In the genomic region with DNA sequence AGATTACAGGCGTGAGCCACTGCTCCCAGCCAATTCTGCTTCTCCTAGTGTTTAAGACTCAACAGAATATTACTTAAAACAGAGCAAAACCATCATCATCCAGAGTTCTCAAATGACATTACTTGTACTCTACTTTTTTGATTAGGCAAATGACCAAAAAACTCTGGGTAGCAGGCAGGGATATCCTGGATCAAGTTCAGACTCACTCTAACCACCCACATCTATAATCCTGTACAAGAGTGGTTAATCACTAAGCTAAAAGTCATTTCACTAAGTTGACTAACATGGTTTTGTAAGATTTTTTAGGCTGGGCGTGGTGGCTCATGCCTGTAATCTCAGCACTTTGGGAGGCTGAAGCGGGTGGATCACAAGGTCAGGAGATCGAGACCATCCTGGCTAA, we compare ENCODE assay signal across 19 cellular contexts. TPM values are rescaled to one million over a fixed set of nuclear protein-coding genes. Genes with fewer than 3 reads are reported as not detected.
"Had no signal": no experiment of that assay in that cellular context is flagged by ENCODE, and none has a peak within 500 bp of the region (broad histone marks: within the 10 kb centered on the region; RNA-seq: fewer than 3 reads in every experiment).

No MANE protein-coding gene starts in this region.

- H3K27ac Mint-ChIP-seq: activated T-cell treated with anti-CD3 and anti-CD28 coated beads, Interleukin-2, amount 50 U/mL, for 72 hours; T-helper 1 cell treated with Interleukin-12 subunit alpha and Interleukin-12 subunit beta and Interleukin-4 antibody, amounts not matched to agents 30 μg/mL and 1 μg/mL, for 36 hours had no signal

- DNase-seq: activated CD4-positive, alpha-beta T cell treated with anti-CD3 and anti-CD28 coated beads, Interleukin-2, amount 50 U/mL, for 4 hours; activated CD4-positive, CD25-positive, alpha-beta regulatory T cell treated with anti-CD3 and anti-CD28 coated beads, Interleukin-2, amount 50 U/mL, for 72 hours; activated effector memory CD4-positive, alpha-beta T cell treated with anti-CD3 and anti-CD28 coated beads, Interleukin-2, amount 50 U/mL, for 16 hours; activated naive CD4-positive, alpha-beta T cell treated with anti-CD3 and anti-CD28 coated beads, Interleukin-2, amount 50 U/mL, for 16 hours; activated T-cell treated with anti-CD3 and anti-CD28 coated beads, Interleukin-2, amount 50 U/mL, for 72 hours; effector CD4-positive, alpha-beta T cell; hippocampal formation; left ventricle myocardium inferior; occipital lobe; posterior cingulate gyrus; retina; stimulated activated naive CD8-positive, alpha-beta T cell treated with anti-CD3 and anti-CD28 coated beads, Interleukin-15, Interleukin-2, amounts not matched to agents 100 U/mL and 50 U/mL, for 24 hours had no signal

- H3K4me3 Mint-ChIP-seq: activated T-cell treated with anti-CD3 and anti-CD28 coated beads, Interleukin-2, amount 50 U/mL, for 72 hours; T-helper 1 cell treated with Interleukin-12 subunit alpha and Interleukin-12 subunit beta and Interleukin-4 antibody, amounts not matched to agents 30 μg/mL and 1 μg/mL, for 36 hours had no signal

- ATAC-seq: activated T-cell treated with anti-CD3 and anti-CD28 coated beads, Interleukin-2, amount 50 U/mL, for 72 hours; esophagus mucosa; foreskin keratinocyte; stimulated activated naive CD8-positive, alpha-beta T cell treated with anti-CD3 and anti-CD28 coated beads, Interleukin-15, Interleukin-2, amounts not matched to agents 100 U/mL and 50 U/mL, for 24 hours had no signal

- H3K9me3 Mint-ChIP-seq: activated T-cell treated with anti-CD3 and anti-CD28 coated beads, Interleukin-2, amount 50 U/mL, for 72 hours; T-helper 1 cell treated with Interleukin-12 subunit alpha and Interleukin-12 subunit beta and Interleukin-4 antibody, amounts not matched to agents 30 μg/mL and 1 μg/mL, for 36 hours had no signal

RNA-seq across cellular contexts. Expression of a gene that starts 20.2 kb away (rescaled TPM):
- total RNA-seq: activated CD8-positive, alpha-beta memory T cell treated with anti-CD3 and anti-CD28 coated beads for 36 hours; activated T-cell treated with anti-CD3 and anti-CD28 coated beads, Interleukin-2, amount 50 U/mL, for 72 hours; cerebellum; esophagus mucosa; foreskin keratinocyte; left ventricle myocardium inferior; occipital lobe; tibial nerve had no signal

RNA-seq across cellular contexts. Expression of a gene that starts 22.6 kb away (rescaled TPM):
- total RNA-seq: cerebellum, left ventricle myocardium inferior, myocyte, tibial nerve had no signal
